8 cellular contexts compared by ENCODE assay signal in genomic region chr19:45506246-45506990, GRCh38. TPM values are rescaled to one million over a fixed set of nuclear protein-coding genes. Genes with fewer than 3 reads are reported as not detected.
A peak's percentile ranks its signal among the peaks of the same experiment; 100 is the strongest.
DNase-seq lines count a peak whose midpoint lies in the region; ATAC-seq and TF ChIP-seq lines count a peak whose summit lies in the region.

No MANE protein-coding gene starts in this region.

- intact Hi-C loops in breast epithelium (cut with DNase I; ENCODE audit: low total_unique reads) (no loop called here), spleen (cut with DNase I; ENCODE audit: low total_unique reads) (no loop called here)

- DNase-seq in AG04450 (ENCODE audit: low read depth, low spot score) = peak; percentile 66
- DNase-seq in NCI-H2171 (lab: John Stamatoyannopoulos, UW) = peak; percentile 92
- DNase-seq in WERI-Rb-1 = peak; percentile 95
- peak; percentile 91 to 97 for DNase-seq in breast epithelium (ENCODE audit: low spot score in 2 of 2)
- peak; percentile 86 for DNase-seq in inferior parietal cortex (ENCODE audit: extremely low spot score)
- peak; percentile 100 for DNase-seq in spleen

- WGBS in spleen, 5 donors = 1 to 3% (median 2%) methylated on average over 12 to 47 of the region's 47 CpGs

- peak; percentile 47 for ATAC-seq in GM18873 (IDR thresholded peaks at IDR 0.05; ENCODE audit: low FRiP score, unreplicated experiment)
- peak; percentile 53 for ATAC-seq in HG03135 (IDR thresholded peaks at IDR 0.05; ENCODE audit: unreplicated experiment)

- TF ChIP-seq POLR2A in breast epithelium (IDR thresholded peaks at IDR 0.05) (peak; percentile 65), spleen (IDR thresholded peaks at IDR 0.05) (peak; percentile 36 to 65 (median 54))

- H3K9me3 ChIP-seq in AG04450 (ENCODE audit: control insufficient read depth, insufficient read depth, low read length) (no peaks in the 10 kb centered on the region; the same call in 1 of the 2 replicates), WERI-Rb-1 (ENCODE audit: severe bottlenecking) (no peaks in the 10 kb centered on the region), breast epithelium (no peaks in the 10 kb centered on the region), spleen (no peaks in the 10 kb centered on the region)

- H3K27ac ChIP-seq in AG04450 (ENCODE audit: low read depth, low read length) = peak overlapping the region; percentile 87
- H3K27ac ChIP-seq in WERI-Rb-1 = peak overlapping the region; percentile 89
- peak overlapping the region; percentile 94 to 95 for H3K27ac ChIP-seq in breast epithelium
- peak overlapping the region; percentile 96 to 100 (median 97) for H3K27ac ChIP-seq in spleen

- CTCF ChIA-PET in AG04450 (lab: Charles Lee) = interaction anchor here (2.6 kb wide), 1 partner anchor 21 kb away, joined by 13 read pairs; no protein-coding TSS in a partner anchor

- POLR2A ChIA-PET in AG04450 (lab: Yijun Ruan, JAX) = interaction anchor here (0.6 kb wide), 1 partner anchor 24 kb away, joined by 10 read pairs; no protein-coding TSS in a partner anchor

- H3K36me3 ChIP-seq in WERI-Rb-1 (no peaks in the 10 kb centered on the region; the same call in 1 of the 2 replicates), breast epithelium (no peaks in the 10 kb centered on the region), spleen (peaks cover 0 to 15% (median 0%) of the 10 kb centered on the region in 6 donors)

- peak; percentile 56 for TF ChIP-seq CTCF in AG04450 (IDR thresholded peaks at IDR 0.05; ENCODE audit: low read depth, low read length)
- TF ChIP-seq CTCF in WERI-Rb-1 (IDR thresholded peaks at IDR 0.05; ENCODE audit: low read depth, low read length) = peak; percentile 49
- peak in 2 of 3 donors; percentile 7 to 36 for TF ChIP-seq CTCF in breast epithelium (IDR thresholded peaks at IDR 0.05)
- peak in 7 of 11 experiments; percentile 21 to 71 (median 61) for TF ChIP-seq CTCF in spleen (IDR thresholded peaks at IDR 0.05 in 8 of 11, conservative IDR thresholded peaks at IDR 0.05 in 3 of 11)

- H3K4me1 ChIP-seq in breast epithelium (peaks cover 0 to 4% of the 10 kb centered on the region in 2 donors), spleen (peaks cover 25 to 65% (median 37%) of the 10 kb centered on the region in 6 donors)

- H3K4me3 ChIP-seq in AG04450 (ENCODE audit: low read depth, low read length) (peak overlapping the region; percentile 95), WERI-Rb-1 (ENCODE audit: low read depth, low read length) (peak overlapping the region; percentile 94), breast epithelium (peak overlapping the region; percentile 65 to 99 (median 97)), spleen (peak overlapping the region; percentile 96 to 100 (median 98))

- H3K27me3 ChIP-seq in AG04450 (ENCODE audit: control insufficient read depth, insufficient read depth, low read length) (no peaks in the 10 kb centered on the region), WERI-Rb-1 (ENCODE audit: insufficient read depth, low read depth, severe bottlenecking) (no peaks in the 10 kb centered on the region), breast epithelium (no peaks in the 10 kb centered on the region), spleen (replicated peaks in 1 of 7) (no peaks in the 10 kb centered on the region)

RNA-seq across cellular contexts. Expression of gene VASP, which starts 0.9 kb away (rescaled TPM):
- 49.6 and 60.8 TPM in 2 replicates for polyA plus RNA-seq in AG04450 (2011; rRNA removed)
- 55.6 and 60.8 TPM in 2 replicates for polyA minus RNA-seq in AG04450 (2011; rRNA and poly(A)+ RNA removed)
- 10 to 100 TPM; 31.8 to 61.6 (median 52.2) TPM for total RNA-seq in breast epithelium
- total RNA-seq in spleen = 100 to 1,000 TPM; 146 to 386 (median 221) TPM
- polyA plus RNA-seq in spleen = 100 to 1,000 TPM; 154 to 210 (median 161) TPM

RNA-seq across cellular contexts. Expression of gene PPM1N, which starts 8.2 kb away (rescaled TPM):
- 1.5 and 1.8 TPM in 2 replicates for polyA plus RNA-seq in AG04450 (2011; rRNA removed)
- polyA minus RNA-seq in AG04450 (2011; rRNA and poly(A)+ RNA removed) = not detected in 2 replicates
- 1 to 10 TPM; 1.8 to 2.5 (median 2.3) TPM for total RNA-seq in breast epithelium
- 10 to 100 TPM in 2 of 7 donors, 1 to 10 TPM in 5; 6.3 to 21.4 (median 9.6) TPM for total RNA-seq in spleen
- polyA plus RNA-seq in spleen = 10 to 100 TPM in 2 of 3 donors, 1 to 10 TPM in 1; 9.5 to 13.4 (median 10.7) TPM

RNA-seq across cellular contexts. Expression of gene RTN2, which starts 9.6 kb away (rescaled TPM):
- polyA plus RNA-seq in AG04450 (2011; rRNA removed) = 13.6 and 15.5 TPM in 2 replicates
- 9.9 and 17.8 TPM in 2 replicates for polyA minus RNA-seq in AG04450 (2011; rRNA and poly(A)+ RNA removed)
- 10 to 100 TPM in 1 of 3 donors, 1 to 10 TPM in 2; 5.9 to 15.1 (median 7.2) TPM for total RNA-seq in breast epithelium
- 10 to 100 TPM in 6 of 7 donors, 1 to 10 TPM in 1; 9.2 to 22.6 (median 15.1) TPM for total RNA-seq in spleen
- polyA plus RNA-seq in spleen = 1 to 10 TPM; 4.9 to 7.9 (median 7.6) TPM

RNA-seq across cellular contexts. Expression of gene FOSB, which starts 38.6 kb away (rescaled TPM):
- polyA plus RNA-seq in AG04450 (2011; rRNA removed) = 1.3 and 1.7 TPM in 2 replicates
- polyA minus RNA-seq in AG04450 (2011; rRNA and poly(A)+ RNA removed) = 12.2 and 19.2 TPM in 2 replicates
- 100 to 1,000 TPM in 1 of 3 donors, 10 to 100 TPM in 2; 29.8 to 109 (median 38.4) TPM for total RNA-seq in breast epithelium
- total RNA-seq in spleen = 10 to 100 TPM in 2 of 7 donors, 1 to 10 TPM in 4, under 1 TPM in 1; 0.92 to 41.7 (median 1.6) TPM
- 1 to 10 TPM in 2 of 3 donors, under 1 TPM in 1; 0.42 to 2.2 (median 1.3) TPM for polyA plus RNA-seq in spleen

Comparison
In these comparisons a context has a peak if more than half of its experiments do, and no peak if none do; other contexts are left out.
1. Peak in every context shown above with its lines: DNase-seq, ATAC-seq, H3K4me3 ChIP-seq and H3K27ac ChIP-seq.